ENCODE assay signal across 1 cellular context in the genomic region with DNA sequence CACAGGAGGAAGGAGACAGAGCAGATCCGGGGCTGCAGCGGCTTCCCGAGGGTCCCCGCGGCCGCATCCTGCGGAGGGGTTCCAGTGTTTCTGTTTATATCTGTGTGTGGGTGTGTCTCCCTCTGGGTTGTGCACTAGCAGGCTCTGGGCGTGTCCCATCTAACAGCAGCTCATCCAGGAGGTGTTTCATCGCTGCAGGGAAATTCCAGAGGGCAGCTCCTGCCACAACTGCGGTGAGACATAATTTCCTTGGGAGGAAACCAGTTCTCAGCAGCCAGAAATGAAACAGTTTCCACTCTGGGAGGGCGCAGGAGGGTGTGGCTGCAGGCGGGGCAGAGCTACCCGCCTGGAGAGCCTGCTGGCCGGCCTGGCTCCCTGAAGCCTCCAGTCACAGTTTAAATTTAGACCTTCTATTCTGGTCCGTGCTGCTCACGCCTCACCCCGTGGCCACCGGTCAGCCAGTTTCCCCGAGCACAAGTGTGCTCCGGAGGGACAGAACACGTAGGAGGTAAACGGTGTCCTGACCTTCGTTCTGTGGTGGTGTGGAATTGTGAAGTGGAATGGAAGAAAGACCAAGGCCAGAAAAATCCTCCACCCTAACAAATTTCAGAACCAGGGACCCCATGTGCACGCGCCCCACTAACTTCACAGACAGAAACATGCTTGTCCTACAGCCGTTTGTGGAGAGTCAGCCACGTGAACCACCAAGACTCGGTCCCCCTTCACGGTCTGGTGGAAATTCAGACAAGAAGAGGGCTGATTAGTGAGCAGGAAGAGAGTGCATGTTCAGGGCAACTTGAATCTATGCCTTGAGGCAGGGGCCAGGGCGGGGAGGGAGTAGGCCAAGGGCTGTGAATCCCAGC.
TF ChIP-seq lines count a peak whose summit lies in the region.

No MANE protein-coding gene starts in this region.

TF ChIP-seq in WTC11, 78 proteins besides CTCF, POLR2A, EP300 and RAD21 (continued from another document):
- TF ChIP-seq TEAD4 (CRISPR knock-in tag; IDR thresholded peaks at IDR 0.05) (no peak), OVOL2 (CRISPR knock-in tag; IDR thresholded peaks at IDR 0.05; ENCODE audit: borderline replicate concordance) (no peak), SP1 (CRISPR knock-in tag; conservative IDR thresholded peaks at IDR 0.05) (no peak), ZNF317 (CRISPR knock-in tag; IDR thresholded peaks at IDR 0.05; ENCODE audit: borderline replicate concordance, low read depth) (no peak), PRRX2 (CRISPR knock-in tag; IDR thresholded peaks at IDR 0.05) (no peak)
- TF ChIP-seq, protein P1, sequence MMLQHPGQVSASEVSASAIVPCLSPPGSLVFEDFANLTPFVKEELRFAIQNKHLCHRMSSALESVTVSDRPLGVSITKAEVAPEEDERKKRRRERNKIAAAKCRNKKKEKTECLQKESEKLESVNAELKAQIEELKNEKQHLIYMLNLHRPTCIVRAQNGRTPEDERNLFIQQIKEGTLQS (CRISPR knock-in tag; conservative IDR thresholded peaks at IDR 0.05) = no peak
TF ChIP-seq in WTC11: peak in this region for 0.
